Comparison of ENCODE assay signal across 16 cellular contexts in genomic region chr20:25985597-25985996, GRCh38.
DNase-seq lines count a peak whose midpoint lies in the region; ATAC-seq and TF ChIP-seq lines count a peak whose summit lies in the region.
"Had no signal": no experiment of that assay in that cellular context is flagged by ENCODE, and none has a peak within 500 bp of the region (broad histone marks: within the 10 kb centered on the region; RNA-seq: fewer than 3 reads in every experiment).

No MANE protein-coding gene starts in this region.

- peaks cover 10% of the 10 kb centered on the region for H3K27me3 Mint-ChIP-seq in activated T-helper 17 cell treated with anti-CD3 and anti-CD28 coated beads, Interleukin-2, amount 50 U/mL, for 72 hours
- peaks cover 0 to 6% (median 0%) of the 10 kb centered on the region in 5 donors for H3K27me3 Mint-ChIP-seq in naive thymus-derived CD4-positive, alpha-beta T cell

- H3K4me3 Mint-ChIP-seq in activated T-helper 17 cell treated with anti-CD3 and anti-CD28 coated beads, Interleukin-2, amount 50 U/mL, for 72 hours, result peak overlapping the region; percentile 2
- peak overlapping the region in 8 of 10 donors; percentile 30 to 72 (median 61) for H3K4me3 Mint-ChIP-seq in naive thymus-derived CD4-positive, alpha-beta T cell
- H3K4me3 Mint-ChIP-seq: nephron had no signal

- H3K27me3 ChIP-seq in left ventricle myocardium inferior (ENCODE audit: low read depth) (peaks cover 2% of the 10 kb centered on the region), heart right ventricle (no peaks in the 10 kb centered on the region)
- H3K27me3 ChIP-seq in naive thymus-derived CD4-positive, alpha-beta T cell (ENCODE audit: control insufficient read depth in 2 of 2, insufficient read depth in 2 of 2, low read length in 2 of 2), result no peaks in the 10 kb centered on the region
- H3K27me3 ChIP-seq: ovary, tibial nerve had no signal

- CTCF ChIA-PET in naive thymus-derived CD4-positive, alpha-beta T cell (lab: Charles Lee), result no interaction called here
- CTCF ChIA-PET in RWPE1 (lab: Yijun Ruan, JAX), result no interaction called here

- H3K9me3 ChIP-seq in left ventricle myocardium inferior (replicated peaks), result no peaks in the 10 kb centered on the region
- no peaks in the 10 kb centered on the region for H3K9me3 ChIP-seq in heart right ventricle
- no peaks in the 10 kb centered on the region for H3K9me3 ChIP-seq in naive thymus-derived CD4-positive, alpha-beta T cell (ENCODE audit: control insufficient read depth in 2 of 3, low read length in 3 of 3)
- H3K9me3 ChIP-seq: ovary, stomach, tibial nerve had no signal

- H3K36me3 ChIP-seq in left ventricle myocardium inferior (no peaks in the 10 kb centered on the region), heart right ventricle (no peaks in the 10 kb centered on the region)
- no peaks in the 10 kb centered on the region for H3K36me3 ChIP-seq in naive thymus-derived CD4-positive, alpha-beta T cell (ENCODE audit: control insufficient read depth in 2 of 3, insufficient read depth in 3 of 3, low read length in 3 of 3)
- H3K36me3 ChIP-seq: ovary, stomach, tibial nerve had no signal

- TF ChIP-seq CTCF in left ventricle myocardium inferior (IDR thresholded peaks at IDR 0.05; ENCODE audit: borderline replicate concordance), result no peak
- TF ChIP-seq CTCF in heart right ventricle (IDR thresholded peaks at IDR 0.05), result no peak
- TF ChIP-seq CTCF in RWPE1 (conservative IDR thresholded peaks at IDR 0.05; ENCODE audit: low read depth), result no peak

- H3K27ac Mint-ChIP-seq in activated T-helper 17 cell treated with anti-CD3 and anti-CD28 coated beads, Interleukin-2, amount 50 U/mL, for 72 hours, result no peak overlapping the region
- peak overlapping the region in 2 of 9 donors; percentile 25 to 87 for H3K27ac Mint-ChIP-seq in naive thymus-derived CD4-positive, alpha-beta T cell
- H3K27ac Mint-ChIP-seq: CD14-positive monocyte, nephron had no signal

- ATAC-seq in heart right ventricle (no peak), GM19397 (IDR thresholded peaks at IDR 0.05; ENCODE audit: unreplicated experiment) (no peak)
- ATAC-seq in activated T-helper 17 cell treated with anti-CD3 and anti-CD28 coated beads, Interleukin-2, amount 50 U/mL, for 72 hours (replicated peaks), result no peak
- no peak for ATAC-seq in naive thymus-derived CD4-positive, alpha-beta T cell

- H3K4me1 ChIP-seq in left ventricle myocardium inferior, result peaks cover 4% of the 10 kb centered on the region
- peaks cover 0 to 11% (median 0%) of the 10 kb centered on the region in 9 donors for H3K4me1 ChIP-seq in heart right ventricle
- H3K4me1 ChIP-seq in naive thymus-derived CD4-positive, alpha-beta T cell (ENCODE audit: control insufficient read depth in 2 of 2, insufficient read depth in 2 of 2, low read length in 2 of 2), result no peaks in the 10 kb centered on the region

- H3K9me3 Mint-ChIP-seq in activated T-helper 17 cell treated with anti-CD3 and anti-CD28 coated beads, Interleukin-2, amount 50 U/mL, for 72 hours, result no peaks in the 10 kb centered on the region
- peaks cover 0 to 2% (median 0%) of the 10 kb centered on the region in 11 donors for H3K9me3 Mint-ChIP-seq in naive thymus-derived CD4-positive, alpha-beta T cell

- no peaks in the 10 kb centered on the region for H3K36me3 Mint-ChIP-seq in activated T-helper 17 cell treated with anti-CD3 and anti-CD28 coated beads, Interleukin-2, amount 50 U/mL, for 72 hours (ENCODE audit: low read depth)
- H3K36me3 Mint-ChIP-seq in naive thymus-derived CD4-positive, alpha-beta T cell, result peaks cover 0 to 1% (median 0%) of the 10 kb centered on the region in 5 donors
- H3K36me3 Mint-ChIP-seq: CD14-positive monocyte had no signal

- 90% methylated on average over 15 of the region's 15 CpGs for WGBS in heart right ventricle, 2 donors

- intact Hi-C loops in left ventricle myocardium inferior (cut with micrococcal nuclease) (no loop called here), heart right ventricle (cut with DNase I) (no loop called here)
- intact Hi-C loops in naive thymus-derived CD4-positive, alpha-beta T cell (cut with micrococcal nuclease), result loop anchor here in 1 of 2 donors (5.0 kb wide), 1 partner anchor 288 kb away; the partner anchor contains the start of gene ZNF337

- H3K4me3 ChIP-seq in left ventricle myocardium inferior (peak overlapping the region; percentile 60), heart right ventricle (peak overlapping the region in 1 of 10 donors; percentile 55)
- no peak overlapping the region for H3K4me3 ChIP-seq in naive thymus-derived CD4-positive, alpha-beta T cell (ENCODE audit: low read length)

- DNase-seq in left ventricle myocardium inferior, result no peak
- no peak for DNase-seq in heart right ventricle
- no peak for DNase-seq in naive thymus-derived CD4-positive, alpha-beta T cell
- no peak for DNase-seq in NCI-H446 (lab: John Stamatoyannopoulos, UW)
- DNase-seq in RWPE1 (ENCODE audit: low spot score), result no peak
- DNase-seq: NCI-H1417 treated with DMSO at 0.1 percent for 48 hours, NCI-H82, stomach had no signal

- POLR2A ChIA-PET in naive thymus-derived CD4-positive, alpha-beta T cell (lab: Charles Lee), result no interaction called here
- POLR2A ChIA-PET in RWPE1 (lab: Yijun Ruan, JAX; ENCODE audit: low non-redundant PET), result no interaction called here

- peaks cover 6% of the 10 kb centered on the region for H3K4me1 Mint-ChIP-seq in activated T-helper 17 cell treated with anti-CD3 and anti-CD28 coated beads, Interleukin-2, amount 50 U/mL, for 72 hours
- H3K4me1 Mint-ChIP-seq in naive thymus-derived CD4-positive, alpha-beta T cell, result peaks cover 2 to 54% (median 41%) of the 10 kb centered on the region in 7 donors
- H3K4me1 Mint-ChIP-seq: nephron had no signal

- H3K27ac ChIP-seq in left ventricle myocardium inferior (replicated peaks), result no peak overlapping the region
- H3K27ac ChIP-seq in heart right ventricle, result no peak overlapping the region
- H3K27ac ChIP-seq in naive thymus-derived CD4-positive, alpha-beta T cell (ENCODE audit: low read depth, low read length), result no peak overlapping the region
- no peak overlapping the region for H3K27ac ChIP-seq in RWPE1
- H3K27ac ChIP-seq: GM23248, ovary, skin epidermis, stomach, tibial nerve had no signal
